8 cellular contexts compared by ENCODE assay signal in genomic region chr17:78831688-78832540, GRCh38.
"Had no signal": no experiment of that assay in that cellular context is flagged by ENCODE, and none has a peak within 500 bp of the region (broad histone marks: within the 10 kb centered on the region; RNA-seq: fewer than 3 reads in every experiment).

No MANE protein-coding gene starts in this region.

- H3K9me3 ChIP-seq: body of pancreas, gastroesophageal sphincter, uterus had no signal

- DNase-seq: activated CD8-positive, alpha-beta memory T cell treated with anti-CD3 and anti-CD28 coated beads for 24 hours; body of pancreas; left ventricle myocardium superior; uterus had no signal

- H3K4me1 ChIP-seq: body of pancreas, neural progenitor cell, parathyroid adenoma, uterus had no signal

- H2AFZ ChIP-seq: neural progenitor cell, parathyroid adenoma had no signal

- H3K36me3 ChIP-seq: neural progenitor cell, uterus had no signal

- H3K27ac ChIP-seq: body of pancreas, gastroesophageal sphincter, neural progenitor cell, parathyroid adenoma, skin epidermis, uterus had no signal

- H3K4me3 ChIP-seq: body of pancreas, gastroesophageal sphincter, neural progenitor cell, skin epidermis, uterus had no signal

- H3K27me3 ChIP-seq: body of pancreas, gastroesophageal sphincter, neural progenitor cell, uterus had no signal

- H3K4me2 ChIP-seq: neural progenitor cell had no signal
